In genomic region chr2:72116081-72116533, GRCh38 we compare ENCODE assay signal across 1 cellular context.
TF ChIP-seq lines count a peak whose summit lies in the region.

No MANE protein-coding gene starts in this region.

TF ChIP-seq in IMR-90, 13 proteins besides CTCF, POLR2A, EP300 and RAD21 (continued from another document):
- TF ChIP-seq FOS (IDR thresholded peaks at IDR 0.05; ENCODE audit: low read depth, low read length) (no peak), MAZ (IDR thresholded peaks at IDR 0.05; ENCODE audit: borderline replicate concordance, low read depth, low read length) (no peak), USF2 (IDR thresholded peaks at IDR 0.05; ENCODE audit: low read depth, low read length) (no peak)
